Comparison of ENCODE assay signal across 29 cellular contexts in the genomic region with DNA sequence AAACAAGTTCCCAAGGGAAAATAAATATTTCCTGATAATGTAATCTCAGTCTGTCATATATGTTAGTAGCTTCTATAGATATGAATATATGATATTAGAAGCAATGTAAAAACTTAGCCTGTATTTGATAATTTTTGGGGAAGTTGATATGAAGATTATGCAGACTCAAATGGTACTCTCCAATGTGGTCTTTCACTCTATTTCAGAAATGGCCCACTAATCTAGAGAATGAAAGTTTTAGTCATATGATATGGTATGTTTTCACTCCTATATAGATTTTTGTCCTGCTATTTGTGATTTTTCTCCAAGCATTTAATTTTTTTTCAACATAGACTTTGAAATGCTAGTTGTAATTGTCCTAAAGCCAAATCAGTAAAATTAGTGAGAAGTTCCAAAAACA.
"Had no signal": no experiment of that assay in that cellular context is flagged by ENCODE, and none has a peak within 500 bp of the region (broad histone marks: within the 10 kb centered on the region; RNA-seq: fewer than 3 reads in every experiment).

No MANE protein-coding gene starts in this region.

- H3K4me3 ChIP-seq: coronary artery, dorsolateral prefrontal cortex had no signal

- H3K27ac ChIP-seq: brain microvascular endothelial cell, coronary artery, dorsolateral prefrontal cortex, WERI-Rb-1 had no signal

- ATAC-seq: activated CD4-positive, CD25-positive, alpha-beta regulatory T cell treated with anti-CD3 and anti-CD28 coated beads, Interleukin-2, amount 50 U/mL, for 24 hours; activated CD8-positive, alpha-beta T cell treated with anti-CD3 and anti-CD28 coated beads for 36 hours; activated T-cell treated with anti-CD3 and anti-CD28 coated beads, Interleukin-2, amount 50 U/mL, for 4 hours; activated T-helper 17 cell treated with anti-CD3 and anti-CD28 coated beads, Interleukin-2, amount 50 U/mL, for 72 hours; esophagus mucosa; T-helper 17 cell had no signal

- H3K27me3 ChIP-seq: brain microvascular endothelial cell, dorsolateral prefrontal cortex had no signal

- H3K36me3 ChIP-seq: brain microvascular endothelial cell, WERI-Rb-1 had no signal

- FAIRE-seq: astrocyte, bronchial epithelial cell, frontal cortex had no signal

- DNase-seq: activated B cell treated with CpG ODN at 0.5 μM for 24 hours; activated CD4-positive, alpha-beta T cell treated with anti-CD3 and anti-CD28 coated beads for 48 hours; activated CD4-positive, alpha-beta T cell treated with anti-CD3 and anti-CD28 coated beads, Interleukin-2, amount 50 U/mL, for 1 hour; activated CD4-positive, alpha-beta T cell treated with anti-CD3 and anti-CD28 coated beads, Interleukin-2, amount 50 U/mL, for 48 hours; activated CD8-positive, alpha-beta memory T cell treated with anti-CD3 and anti-CD28 coated beads for 24 hours; activated CD8-positive, alpha-beta T cell treated with anti-CD3 and anti-CD28 coated beads for 36 hours; activated effector memory CD4-positive, alpha-beta T cell treated with Interleukin-2 at 50 U/mL for 16 hours; activated gamma-delta T cell treated with Interleukin-2 at 50 U/mL for 16 hours; activated naive CD4-positive, alpha-beta T cell treated with anti-CD3 and anti-CD28 coated beads, Interleukin-2, amount 50 U/mL, for 16 hours; activated naive CD4-positive, alpha-beta T cell treated with Interleukin-2 at 50 U/mL for 16 hours; activated T-cell treated with anti-CD3 and anti-CD28 coated beads, Interleukin-2, amount 50 U/mL, for 4 hours; amniotic stem cell; anterior cingulate cortex; brain microvascular endothelial cell; dorsolateral prefrontal cortex; effector memory CD4-positive, alpha-beta T cell; endodermal cell; foreskin fibroblast; head of caudate nucleus; T-helper 17 cell; T1000; WERI-Rb-1 had no signal
